Comparison of ENCODE assay signal across 8 cellular contexts in genomic region chr9:114397848-114398605, GRCh38. TPM values are rescaled to one million over a fixed set of nuclear protein-coding genes. Genes with fewer than 3 reads are reported as not detected.
DNase-seq lines count a peak whose midpoint lies in the region; ATAC-seq and TF ChIP-seq lines count a peak whose summit lies in the region.

No MANE protein-coding gene starts in this region.

- H3K4me3 Mint-ChIP-seq in activated CD8-positive, alpha-beta T cell treated with anti-CD3 and anti-CD28 coated beads for 36 hours = peak overlapping the region; percentile 89

- CTCF ChIA-PET in activated CD8-positive, alpha-beta T cell treated with anti-CD3 and anti-CD28 coated beads for 36 hours (lab: Charles Lee) = interaction anchor here (0.8 to 2.6 kb wide), 3 partner anchors 8 to 109 kb away, joined by 6 to 15 read pairs (median 8); partner anchors contain the start of gene AKNA

- intact Hi-C loops in activated CD8-positive, alpha-beta T cell treated with anti-CD3 and anti-CD28 coated beads for 36 hours (cut with micrococcal nuclease) = no loop called here

- H3K36me3 Mint-ChIP-seq in activated CD8-positive, alpha-beta T cell treated with anti-CD3 and anti-CD28 coated beads for 36 hours (ENCODE audit: low read depth) = peaks cover 22% of the 10 kb centered on the region

- peaks cover 42% of the 10 kb centered on the region for H3K4me1 Mint-ChIP-seq in activated CD8-positive, alpha-beta T cell treated with anti-CD3 and anti-CD28 coated beads for 36 hours (ENCODE audit: low read depth)

- H3K27ac ChIP-seq in C4-2B = peak overlapping the region; percentile 66

- no peaks in the 10 kb centered on the region for H3K9me3 Mint-ChIP-seq in activated CD8-positive, alpha-beta T cell treated with anti-CD3 and anti-CD28 coated beads for 36 hours

- POLR2A ChIA-PET in activated CD8-positive, alpha-beta T cell treated with anti-CD3 and anti-CD28 coated beads for 36 hours (lab: Charles Lee) = interaction anchor here (0.6 to 4.0 kb wide), 8 partner anchors 10 to 214 kb away, joined by 3 to 50 read pairs (median 4); partner anchors contain the start of gene AKNA

- no peaks in the 10 kb centered on the region for H3K27me3 Mint-ChIP-seq in activated CD8-positive, alpha-beta T cell treated with anti-CD3 and anti-CD28 coated beads for 36 hours

- peak; percentile 92 for DNase-seq in NCI-H82 treated with DMSO at 0.1 percent for 48 hours (lab: John Stamatoyannopoulos, UW; ENCODE audit: unreplicated experiment)
- DNase-seq in activated CD8-positive, alpha-beta T cell treated with anti-CD3 and anti-CD28 coated beads for 36 hours = peak; percentile 99
- peak; percentile 98 for DNase-seq in ecto neural progenitor cell (ENCODE audit: low spot score)
- DNase-seq in lung microvascular endothelial cell (ENCODE audit: low read depth in 2 of 2) = peak; percentile 92 to 94
- DNase-seq in stimulated activated CD4-positive, alpha-beta T cell treated with anti-CD3 and anti-CD28 coated beads, TNF-alpha, amount 100 ng/mL, for 4 hours (ENCODE audit: low read depth in 3 of 3) = peak; percentile 90 to 95 (median 93)

- TF ChIP-seq CTCF in C4-2B (conservative IDR thresholded peaks at IDR 0.05) = no peak
- TF ChIP-seq CTCF in activated CD8-positive, alpha-beta T cell treated with anti-CD3 and anti-CD28 coated beads for 36 hours (IDR thresholded peaks at IDR 0.05) = no peak

- ATAC-seq in GM19372 (IDR thresholded peaks at IDR 0.05; ENCODE audit: low read depth, unreplicated experiment) = peak; percentile 76
- peak; percentile 66 for ATAC-seq in HG03520 (IDR thresholded peaks at IDR 0.05; ENCODE audit: unreplicated experiment)
- peak; percentile 91 for ATAC-seq in activated CD8-positive, alpha-beta T cell treated with anti-CD3 and anti-CD28 coated beads for 36 hours

- peak overlapping the region; percentile 65 for H3K27ac Mint-ChIP-seq in activated CD8-positive, alpha-beta T cell treated with anti-CD3 and anti-CD28 coated beads for 36 hours

RNA-seq across cellular contexts. Expression of gene AKNA, which starts 10.2 kb away (rescaled TPM):
- 100 to 1,000 TPM; 166 to 167 TPM for total RNA-seq in activated CD8-positive, alpha-beta T cell treated with anti-CD3 and anti-CD28 coated beads for 36 hours
- 0.20 and 0.87 TPM in 2 replicates for total RNA-seq in lung microvascular endothelial cell

Comparison
In these comparisons a context has a peak if more than half of its experiments do, and no peak if none do; other contexts are left out.
1. Peak in every context shown above with its lines: DNase-seq, ATAC-seq and H3K27ac ChIP-seq.
2. RNA of gene AKNA, which starts 10.2 kb away (total RNA-seq): 166 to 167 TPM in activated CD8-positive, alpha-beta T cell treated with anti-CD3 and anti-CD28 coated beads for 36 hours; 0.20 to 0.87 TPM in lung microvascular endothelial cell; every median in the first group is over 10 times any median in the second.